In genomic region chr20:54515788-54516324, GRCh38 we compare ENCODE assay signal across 15 cellular contexts. TPM values are rescaled to one million over a fixed set of nuclear protein-coding genes. Genes with fewer than 3 reads are reported as not detected.
"Had no signal": no experiment of that assay in that cellular context is flagged by ENCODE, and none has a peak within 500 bp of the region (broad histone marks: within the 10 kb centered on the region; RNA-seq: fewer than 3 reads in every experiment).

No MANE protein-coding gene starts in this region.

- ATAC-seq: esophagus mucosa; foreskin keratinocyte; left colon; mucosa of descending colon; naive thymus-derived CD8-positive, alpha-beta T cell had no signal

- DNase-seq: cortex of kidney; effector memory CD4-positive, alpha-beta T cell; foreskin keratinocyte; left colon; mucosa of descending colon; naive thymus-derived CD8-positive, alpha-beta T cell; sigmoid colon; stimulated activated CD4-positive, alpha-beta T cell treated with anti-CD3 and anti-CD28 coated beads, Interleukin-2, amount 100 ng/mL, for 24 hours; stimulated activated naive CD4-positive, alpha-beta T cell treated with Interleukin-2 at 50 U/mL for 16 hours; thyroid gland had no signal

- H3K27ac ChIP-seq: foreskin keratinocyte, neutrophil, right atrium auricular region, sigmoid colon, skin epidermis, suprapubic skin had no signal

- H3K4me3 ChIP-seq: mucosa of descending colon, right atrium auricular region, sigmoid colon, skin epidermis, suprapubic skin, thyroid gland had no signal

- H3K4me1 ChIP-seq: foreskin keratinocyte, right atrium auricular region, sigmoid colon, suprapubic skin had no signal

- H3K27me3 ChIP-seq: foreskin keratinocyte, neutrophil, right atrium auricular region, sigmoid colon, suprapubic skin, thyroid gland had no signal

- H3K36me3 ChIP-seq: neutrophil, right atrium auricular region, sigmoid colon, suprapubic skin, thyroid gland had no signal

- H3K9me3 ChIP-seq: mucosa of descending colon, neutrophil, sigmoid colon, suprapubic skin, thyroid gland had no signal

RNA-seq across cellular contexts. Expression of gene DOK5, which starts 40.5 kb away (rescaled TPM):
- total RNA-seq: foreskin keratinocyte; naive thymus-derived CD8-positive, alpha-beta T cell had no signal
- polyA plus RNA-seq: foreskin keratinocyte; naive thymus-derived CD8-positive, alpha-beta T cell had no signal
